In the genomic region with DNA sequence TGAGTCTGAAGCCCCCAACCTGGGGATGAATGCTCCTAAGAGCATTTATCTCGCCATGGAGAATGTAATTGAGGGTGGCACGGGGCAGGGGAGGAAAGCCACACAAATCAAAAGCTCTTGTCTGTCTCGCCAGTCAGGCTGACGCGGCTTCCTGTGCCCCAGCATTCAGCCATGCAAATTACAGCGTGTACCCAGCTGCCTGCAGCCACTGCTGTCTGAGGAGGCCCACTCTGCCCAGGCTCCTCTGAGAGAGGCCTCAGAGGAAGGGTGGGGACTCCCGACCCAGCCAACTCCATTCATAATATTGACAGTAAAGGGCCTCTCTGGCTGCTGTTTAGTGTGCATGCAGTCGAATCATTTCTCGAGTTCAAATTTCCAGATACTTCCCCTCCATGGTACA, we compare ENCODE assay signal across 8 cellular contexts. TPM values are rescaled to one million over a fixed set of nuclear protein-coding genes. Genes with fewer than 3 reads are reported as not detected.
A peak's percentile ranks its signal among the peaks of the same experiment; 100 is the strongest.
DNase-seq lines count a peak whose midpoint lies in the region; ATAC-seq, FAIRE-seq and TF ChIP-seq lines count a peak whose summit lies in the region.

No MANE protein-coding gene starts in this region.

- intact Hi-C loops in kidney (cut with DNase I) = no loop called here

- peak overlapping the region; percentile 98 for H3K27ac Mint-ChIP-seq in T-helper 17 cell

- peak overlapping the region; percentile 36 to 41 for H3K4me3 ChIP-seq in kidney (ENCODE audit: low read length in 2 of 2)

- peaks cover 83% of the 10 kb centered on the region for H3K4me1 Mint-ChIP-seq in T-helper 17 cell

- peak overlapping the region; percentile 16 for H3K27ac ChIP-seq in KOPT-K1 (ENCODE audit: low read depth, low read length, poor library complexity, severe bottlenecking)
- H3K27ac ChIP-seq in kidney (ENCODE audit: low read depth in 2 of 2, low read length in 2 of 2) = peak overlapping the region; percentile 90

- peak; percentile 99 for DNase-seq in DMS53 (lab: John Stamatoyannopoulos, UW)
- peak; percentile 51 to 74 (median 65) for DNase-seq in T-helper 17 cell
- peak in 41 of 58 donors; percentile 22 to 78 (median 53) for DNase-seq in anterior cingulate cortex (lab: John Stamatoyannopoulos, UW)
- peak; percentile 91 for DNase-seq in kidney
- DNase-seq in stimulated activated CD4-positive, alpha-beta T cell treated with anti-CD3 and anti-CD28 coated beads, TNF-alpha, amount 100 ng/mL, for 1 hour (ENCODE audit: low read depth in 3 of 3, low spot score in 1 of 3) = peak; percentile 52 to 64 (median 60)
- DNase-seq in AML-193 (lab: John Stamatoyannopoulos, UW) = no peak

- FAIRE-seq in kidney (lab: Jason Lieb, UNC) = no peak

- TF ChIP-seq CTCF in kidney (IDR thresholded peaks at IDR 0.05; ENCODE audit: borderline replicate concordance, extremely low read depth, insufficient read depth) = no peak

- no peaks in the 10 kb centered on the region for H3K27me3 Mint-ChIP-seq in T-helper 17 cell

- H3K4me3 Mint-ChIP-seq in T-helper 17 cell = peak overlapping the region; percentile 86

- H3K9me3 ChIP-seq in KOPT-K1 (ENCODE audit: insufficient read depth, low read length, poor library complexity, severe bottlenecking) (no peaks in the 10 kb centered on the region), T-helper 17 cell (ENCODE audit: control insufficient read depth, low read length, poor library complexity, severe bottlenecking) (no peaks in the 10 kb centered on the region), kidney (ENCODE audit: control insufficient read depth in 1 of 2, low read length in 2 of 2) (no peaks in the 10 kb centered on the region)

- peaks cover 83 to 90% of the 10 kb centered on the region in 2 donors for H3K4me1 ChIP-seq in kidney (ENCODE audit: control insufficient read depth in 1 of 2, insufficient read depth in 1 of 2, low read depth in 1 of 2, low read length in 2 of 2)

- H3K9ac ChIP-seq in kidney (ENCODE audit: low read length in 2 of 2) = peak overlapping the region in 1 of 2 donors; percentile 62

- H3K36me3 Mint-ChIP-seq in T-helper 17 cell (ENCODE audit: low read depth) = no peaks in the 10 kb centered on the region

- H3K36me3 ChIP-seq in KOPT-K1 (ENCODE audit: insufficient read depth, low read length) (no peaks in the 10 kb centered on the region), kidney (ENCODE audit: control insufficient read depth in 1 of 2, insufficient read depth in 2 of 2, low read length in 2 of 2) (no peaks in the 10 kb centered on the region)

- ATAC-seq in GM21526 (IDR thresholded peaks at IDR 0.05; ENCODE audit: low FRiP score, unreplicated experiment) (peak; percentile 72), T-helper 17 cell (peak; percentile 86)

RNA-seq across cellular contexts. Expression of gene SMAD7, which starts 22.0 kb away (rescaled TPM):
- total RNA-seq in T-helper 17 cell (100 to 1,000 TPM; 161 to 181 TPM), kidney (32.6 TPM)
- polyA plus RNA-seq in kidney (ENCODE audit: insufficient read depth, low read depth, low replicate concordance) = 17.3 TPM

Comparison
In these comparisons a context has a peak if more than half of its experiments do, and no peak if none do; other contexts are left out.
1. DNase-seq: peak in DMS53 (single experiment), T-helper 17 cell (3 of 3), anterior cingulate cortex (41 of 58), kidney (single experiment) and stimulated activated CD4-positive, alpha-beta T cell treated with anti-CD3 and anti-CD28 coated beads, TNF-alpha, amount 100 ng/mL, for 1 hour (3 of 3); none in AML-193 (0 of 2).